1 cellular context compared by ENCODE assay signal in the genomic region with DNA sequence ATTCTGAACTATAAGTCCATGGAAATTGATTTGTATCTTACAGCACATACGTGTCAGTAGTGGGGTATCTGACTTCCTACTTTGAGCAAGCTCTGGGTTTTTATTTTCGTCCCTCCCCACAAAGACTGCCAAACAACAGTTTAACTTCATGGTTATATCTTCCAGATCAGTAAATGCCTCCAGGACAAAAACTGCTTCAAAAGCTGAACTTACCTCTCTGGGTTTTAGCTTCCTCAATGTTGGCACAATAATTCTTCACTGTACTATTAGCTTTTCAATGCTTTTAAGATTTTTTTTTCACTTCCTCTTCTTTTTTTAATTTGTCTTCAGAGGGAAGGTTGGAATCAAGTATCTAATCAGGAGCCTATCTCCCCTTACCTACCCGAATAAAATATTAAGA.
TF ChIP-seq lines count a peak whose summit lies in the region.

No MANE protein-coding gene starts in this region.

TF ChIP-seq in GM23338, 12 proteins besides CTCF, POLR2A, EP300 and RAD21 (continued from another document):
- TF ChIP-seq, protein P1, sequence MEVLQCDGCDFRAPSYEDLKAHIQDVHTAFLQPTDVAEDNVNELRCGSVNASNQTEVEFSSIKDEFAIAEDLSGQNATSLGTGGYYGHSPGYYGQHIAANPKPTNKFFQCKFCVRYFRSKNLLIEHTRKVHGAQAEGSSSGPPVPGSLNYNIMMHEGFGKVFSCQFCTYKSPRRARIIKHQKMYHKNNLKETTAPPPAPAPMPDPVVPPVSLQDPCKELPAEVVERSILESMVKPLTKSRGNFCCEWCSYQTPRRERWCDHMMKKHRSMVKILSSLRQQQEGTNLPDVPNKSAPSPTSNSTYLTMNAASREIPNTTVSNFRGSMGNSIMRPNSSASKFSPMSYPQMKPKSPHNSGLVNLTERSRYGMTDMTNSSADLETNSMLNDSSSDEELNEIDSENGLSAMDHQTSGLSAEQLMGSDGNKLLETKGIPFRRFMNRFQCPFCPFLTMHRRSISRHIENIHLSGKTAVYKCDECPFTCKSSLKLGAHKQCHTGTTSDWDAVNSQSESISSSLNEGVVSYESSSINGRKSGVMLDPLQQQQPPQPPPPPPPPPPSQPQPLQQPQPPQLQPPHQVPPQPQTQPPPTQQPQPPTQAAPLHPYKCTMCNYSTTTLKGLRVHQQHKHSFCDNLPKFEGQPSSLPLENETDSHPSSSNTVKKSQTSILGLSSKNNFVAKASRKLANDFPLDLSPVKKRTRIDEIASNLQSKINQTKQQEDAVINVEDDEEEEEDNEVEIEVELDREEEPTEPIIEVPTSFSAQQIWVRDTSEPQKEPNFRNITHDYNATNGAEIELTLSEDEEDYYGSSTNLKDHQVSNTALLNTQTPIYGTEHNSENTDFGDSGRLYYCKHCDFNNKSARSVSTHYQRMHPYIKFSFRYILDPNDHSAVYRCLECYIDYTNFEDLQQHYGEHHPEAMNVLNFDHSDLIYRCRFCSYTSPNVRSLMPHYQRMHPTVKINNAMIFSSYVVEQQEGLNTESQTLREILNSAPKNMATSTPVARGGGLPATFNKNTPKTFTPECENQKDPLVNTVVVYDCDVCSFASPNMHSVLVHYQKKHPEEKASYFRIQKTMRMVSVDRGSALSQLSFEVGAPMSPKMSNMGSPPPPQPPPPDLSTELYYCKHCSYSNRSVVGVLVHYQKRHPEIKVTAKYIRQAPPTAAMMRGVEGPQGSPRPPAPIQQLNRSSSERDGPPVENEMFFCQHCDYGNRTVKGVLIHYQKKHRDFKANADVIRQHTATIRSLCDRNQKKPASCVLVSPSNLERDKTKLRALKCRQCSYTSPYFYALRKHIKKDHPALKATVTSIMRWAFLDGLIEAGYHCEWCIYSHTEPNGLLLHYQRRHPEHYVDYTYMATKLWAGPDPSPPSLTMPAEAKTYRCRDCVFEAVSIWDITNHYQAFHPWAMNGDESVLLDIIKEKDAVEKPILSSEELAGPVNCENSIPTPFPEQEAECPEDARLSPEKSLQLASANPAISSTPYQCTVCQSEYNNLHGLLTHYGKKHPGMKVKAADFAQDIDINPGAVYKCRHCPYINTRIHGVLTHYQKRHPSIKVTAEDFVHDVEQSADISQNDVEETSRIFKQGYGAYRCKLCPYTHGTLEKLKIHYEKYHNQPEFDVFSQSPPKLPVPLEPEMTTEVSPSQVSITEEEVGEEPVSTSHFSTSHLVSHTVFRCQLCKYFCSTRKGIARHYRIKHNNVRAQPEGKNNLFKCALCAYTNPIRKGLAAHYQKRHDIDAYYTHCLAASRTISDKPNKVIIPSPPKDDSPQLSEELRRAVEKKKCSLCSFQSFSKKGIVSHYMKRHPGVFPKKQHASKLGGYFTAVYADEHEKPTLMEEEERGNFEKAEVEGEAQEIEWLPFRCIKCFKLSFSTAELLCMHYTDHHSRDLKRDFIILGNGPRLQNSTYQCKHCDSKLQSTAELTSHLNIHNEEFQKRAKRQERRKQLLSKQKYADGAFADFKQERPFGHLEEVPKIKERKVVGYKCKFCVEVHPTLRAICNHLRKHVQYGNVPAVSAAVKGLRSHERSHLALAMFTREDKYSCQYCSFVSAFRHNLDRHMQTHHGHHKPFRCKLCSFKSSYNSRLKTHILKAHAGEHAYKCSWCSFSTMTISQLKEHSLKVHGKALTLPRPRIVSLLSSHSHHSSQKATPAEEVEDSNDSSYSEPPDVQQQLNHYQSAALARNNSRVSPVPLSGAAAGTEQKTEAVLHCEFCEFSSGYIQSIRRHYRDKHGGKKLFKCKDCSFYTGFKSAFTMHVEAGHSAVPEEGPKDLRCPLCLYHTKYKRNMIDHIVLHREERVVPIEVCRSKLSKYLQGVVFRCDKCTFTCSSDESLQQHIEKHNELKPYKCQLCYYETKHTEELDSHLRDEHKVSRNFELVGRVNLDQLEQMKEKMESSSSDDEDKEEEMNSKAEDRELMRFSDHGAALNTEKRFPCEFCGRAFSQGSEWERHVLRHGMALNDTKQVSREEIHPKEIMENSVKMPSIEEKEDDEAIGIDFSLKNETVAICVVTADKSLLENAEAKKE (CRISPR knock-in tag; IDR thresholded peaks at IDR 0.05) = no peak
